ENCODE assay signal across 2 cellular contexts in the genomic region with DNA sequence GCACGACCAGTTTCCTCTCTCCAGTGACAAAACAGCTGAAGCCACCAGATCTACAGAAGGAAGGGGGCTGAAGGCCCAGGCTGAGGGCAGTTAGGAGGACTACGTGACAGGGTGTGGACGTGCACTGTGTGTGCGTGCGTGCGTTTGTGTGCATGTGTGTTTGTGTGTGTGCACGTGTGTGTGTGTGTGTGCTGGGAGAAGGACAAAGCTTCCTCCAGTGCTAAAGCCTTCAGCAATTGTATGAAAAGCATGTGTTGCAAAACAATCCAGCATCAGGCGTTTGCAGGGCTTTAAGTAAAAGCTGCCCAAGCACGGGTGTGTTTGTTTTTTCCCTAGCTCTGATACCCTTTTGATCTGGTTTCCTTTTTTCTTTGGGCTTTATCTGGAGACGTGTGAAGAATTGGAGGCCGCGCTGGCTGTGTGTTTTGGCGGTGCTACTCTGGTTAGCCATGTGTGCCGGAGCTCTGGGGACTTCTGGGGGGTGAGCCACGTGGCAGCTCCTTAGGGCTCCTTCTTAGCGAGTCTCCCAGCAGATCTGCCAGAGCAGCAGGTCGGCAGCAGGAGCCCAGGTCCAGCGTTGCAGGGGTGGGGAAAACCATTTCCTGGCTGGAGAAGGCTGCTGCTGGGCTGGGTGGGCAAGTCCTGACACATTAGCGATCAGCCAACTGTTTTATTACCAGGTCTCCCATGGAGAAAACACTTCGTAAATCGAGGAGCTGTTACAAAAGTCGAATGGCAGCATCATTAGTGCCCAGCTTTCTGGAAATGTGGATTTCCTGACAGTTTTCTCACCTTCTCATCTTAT.
TF ChIP-seq lines count a peak whose summit lies in the region.

No MANE protein-coding gene starts in this region.

TF ChIP-seq in H1, 55 proteins besides CTCF, POLR2A, EP300 and RAD21 (continued from another document):
- TF ChIP-seq, protein P1, sequence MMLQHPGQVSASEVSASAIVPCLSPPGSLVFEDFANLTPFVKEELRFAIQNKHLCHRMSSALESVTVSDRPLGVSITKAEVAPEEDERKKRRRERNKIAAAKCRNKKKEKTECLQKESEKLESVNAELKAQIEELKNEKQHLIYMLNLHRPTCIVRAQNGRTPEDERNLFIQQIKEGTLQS (IDR thresholded peaks at IDR 0.05; ENCODE audit: insufficient read depth, low read depth, low read length): no peak
- TF ChIP-seq GTF2F1 (IDR thresholded peaks at IDR 0.05; ENCODE audit: borderline replicate concordance, low read depth, low read length) (no peak), PHF8 (conservative IDR thresholded peaks at IDR 0.05; ENCODE audit: low read depth, low read length) (no peak), SIRT6 (IDR thresholded peaks at IDR 0.05; ENCODE audit: low read length) (no peak), NANOG (IDR thresholded peaks at IDR 0.05; ENCODE audit: insufficient read depth, low read depth, low read length, poor library complexity, severe bottlenecking) (no peak), ASH2L (IDR thresholded peaks at IDR 0.05; ENCODE audit: low read length) (no peak), HDAC6 (IDR thresholded peaks at IDR 0.05; ENCODE audit: low read depth, low read length) (no peak), POU5F1 (IDR thresholded peaks at IDR 0.05; ENCODE audit: low read depth, low read length) (no peak), SRF (IDR thresholded peaks at IDR 0.05; ENCODE audit: low read depth, low read length) (no peak), EZH2 (IDR thresholded peaks at IDR 0.05; ENCODE audit: low read depth, low read length, severe bottlenecking) (no peak), JUND (IDR thresholded peaks at IDR 0.05; ENCODE audit: low read length) (no peak), TEAD4 (IDR thresholded peaks at IDR 0.05; ENCODE audit: low read depth, low read length) (no peak)
- TF ChIP-seq, protein P2, sequence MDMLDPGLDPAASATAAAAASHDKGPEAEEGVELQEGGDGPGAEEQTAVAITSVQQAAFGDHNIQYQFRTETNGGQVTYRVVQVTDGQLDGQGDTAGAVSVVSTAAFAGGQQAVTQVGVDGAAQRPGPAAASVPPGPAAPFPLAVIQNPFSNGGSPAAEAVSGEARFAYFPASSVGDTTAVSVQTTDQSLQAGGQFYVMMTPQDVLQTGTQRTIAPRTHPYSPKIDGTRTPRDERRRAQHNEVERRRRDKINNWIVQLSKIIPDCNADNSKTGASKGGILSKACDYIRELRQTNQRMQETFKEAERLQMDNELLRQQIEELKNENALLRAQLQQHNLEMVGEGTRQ (IDR thresholded peaks at IDR 0.05; ENCODE audit: low read length): no peak

TF ChIP-seq in neural cell, 6 proteins besides CTCF, POLR2A, EP300 and RAD21:
- TF ChIP-seq, protein P3, sequence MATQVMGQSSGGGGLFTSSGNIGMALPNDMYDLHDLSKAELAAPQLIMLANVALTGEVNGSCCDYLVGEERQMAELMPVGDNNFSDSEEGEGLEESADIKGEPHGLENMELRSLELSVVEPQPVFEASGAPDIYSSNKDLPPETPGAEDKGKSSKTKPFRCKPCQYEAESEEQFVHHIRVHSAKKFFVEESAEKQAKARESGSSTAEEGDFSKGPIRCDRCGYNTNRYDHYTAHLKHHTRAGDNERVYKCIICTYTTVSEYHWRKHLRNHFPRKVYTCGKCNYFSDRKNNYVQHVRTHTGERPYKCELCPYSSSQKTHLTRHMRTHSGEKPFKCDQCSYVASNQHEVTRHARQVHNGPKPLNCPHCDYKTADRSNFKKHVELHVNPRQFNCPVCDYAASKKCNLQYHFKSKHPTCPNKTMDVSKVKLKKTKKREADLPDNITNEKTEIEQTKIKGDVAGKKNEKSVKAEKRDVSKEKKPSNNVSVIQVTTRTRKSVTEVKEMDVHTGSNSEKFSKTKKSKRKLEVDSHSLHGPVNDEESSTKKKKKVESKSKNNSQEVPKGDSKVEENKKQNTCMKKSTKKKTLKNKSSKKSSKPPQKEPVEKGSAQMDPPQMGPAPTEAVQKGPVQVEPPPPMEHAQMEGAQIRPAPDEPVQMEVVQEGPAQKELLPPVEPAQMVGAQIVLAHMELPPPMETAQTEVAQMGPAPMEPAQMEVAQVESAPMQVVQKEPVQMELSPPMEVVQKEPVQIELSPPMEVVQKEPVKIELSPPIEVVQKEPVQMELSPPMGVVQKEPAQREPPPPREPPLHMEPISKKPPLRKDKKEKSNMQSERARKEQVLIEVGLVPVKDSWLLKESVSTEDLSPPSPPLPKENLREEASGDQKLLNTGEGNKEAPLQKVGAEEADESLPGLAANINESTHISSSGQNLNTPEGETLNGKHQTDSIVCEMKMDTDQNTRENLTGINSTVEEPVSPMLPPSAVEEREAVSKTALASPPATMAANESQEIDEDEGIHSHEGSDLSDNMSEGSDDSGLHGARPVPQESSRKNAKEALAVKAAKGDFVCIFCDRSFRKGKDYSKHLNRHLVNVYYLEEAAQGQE (IDR thresholded peaks at IDR 0.05; ENCODE audit: borderline replicate concordance): peak; percentile 52
- no peak for TF ChIP-seq SMC3 (conservative IDR thresholded peaks at IDR 0.05; ENCODE audit: poor library complexity)
- peak; percentile 29 for TF ChIP-seq POLR2AphosphoS5 (IDR thresholded peaks at IDR 0.05)
- TF ChIP-seq MXI1 (conservative IDR thresholded peaks at IDR 0.05; ENCODE audit: poor library complexity, severe bottlenecking): no peak
- TF ChIP-seq EZH2 (IDR thresholded peaks at IDR 0.05; ENCODE audit: borderline replicate concordance, insufficient read depth, low read length, poor library complexity, severe bottlenecking): no peak
- no peak for TF ChIP-seq TAF1 (IDR thresholded peaks at IDR 0.05; ENCODE audit: low read depth)
